In genomic region chr10:124827474-124827873, GRCh38 we compare ENCODE assay signal across 9 cellular contexts. TPM values are rescaled to one million over a fixed set of nuclear protein-coding genes. Genes with fewer than 3 reads are reported as not detected.
A peak's percentile ranks its signal among the peaks of the same experiment; 100 is the strongest.
DNase-seq lines count a peak whose midpoint lies in the region; ATAC-seq and TF ChIP-seq lines count a peak whose summit lies in the region.
"Had no signal": no experiment of that assay in that cellular context is flagged by ENCODE, and none has a peak within 500 bp of the region (broad histone marks: within the 10 kb centered on the region; RNA-seq: fewer than 3 reads in every experiment).

No MANE protein-coding gene starts in this region.

- TF ChIP-seq CTCF in natural killer cell (IDR thresholded peaks at IDR 0.05) = peak; percentile 78
- TF ChIP-seq CTCF in upper lobe of right lung (IDR thresholded peaks at IDR 0.05) = peak; percentile 53

- H3K27me3 Mint-ChIP-seq in natural killer cell (ENCODE audit: low read depth in 2 of 2) = no peaks in the 10 kb centered on the region
- H3K27me3 Mint-ChIP-seq in natural killer cell treated with Interleukin-12 subunit alpha and Interleukin-12 subunit beta and Interleukin-15 and Interleukin-18, amount 100 ng/mL, for 72 hours = no peaks in the 10 kb centered on the region

- H3K4me3 ChIP-seq in upper lobe of right lung = no peak overlapping the region

- no peaks in the 10 kb centered on the region for H3K9me3 ChIP-seq in upper lobe of right lung

- peaks cover 11% of the 10 kb centered on the region for H3K36me3 Mint-ChIP-seq in natural killer cell
- H3K36me3 Mint-ChIP-seq in natural killer cell treated with Interleukin-12 subunit alpha and Interleukin-12 subunit beta and Interleukin-15 and Interleukin-18, amount 100 ng/mL, for 72 hours = peaks cover 12% of the 10 kb centered on the region

- H3K4me1 Mint-ChIP-seq in natural killer cell = no peaks in the 10 kb centered on the region
- H3K4me1 Mint-ChIP-seq in natural killer cell treated with Interleukin-12 subunit alpha and Interleukin-12 subunit beta and Interleukin-15 and Interleukin-18, amount 100 ng/mL, for 72 hours (ENCODE audit: low read depth in 2 of 2) = no peaks in the 10 kb centered on the region

- peaks cover 69% of the 10 kb centered on the region for H3K36me3 ChIP-seq in upper lobe of right lung

- no peaks in the 10 kb centered on the region for H3K4me1 ChIP-seq in upper lobe of right lung

- in situ Hi-C loops in SK-MEL-5 (cut with HindIII; ENCODE audit: low pct_unique_long_range_greater_than_20kb, low sequenced_read_pairs) = no loop called here

- intact Hi-C loops in natural killer cell (cut with micrococcal nuclease) = loop anchor here (1.0 kb wide), 1 partner anchor 297 kb away; no protein-coding TSS in a partner anchor
- intact Hi-C loops in upper lobe of right lung (cut with DNase I) = no loop called here

- DNase-seq in natural killer cell (no peak), SK-MEL-5 (ENCODE audit: low read depth, low spot score) (peak; percentile 28), glomerular visceral epithelial cell (ENCODE audit: extremely low spot score) (peak; percentile 7), upper lobe of right lung (no peak), GM19240 (ENCODE audit: insufficient read length, low spot score) (no peak)
- DNase-seq in natural killer cell treated with Interleukin-12 subunit alpha and Interleukin-12 subunit beta and Interleukin-15 and Interleukin-18, amount 100 ng/mL, for 72 hours (ENCODE audit: low spot score) = no peak

- H3K27ac Mint-ChIP-seq in natural killer cell = no peak overlapping the region
- no peak overlapping the region for H3K27ac Mint-ChIP-seq in natural killer cell treated with Interleukin-12 subunit alpha and Interleukin-12 subunit beta and Interleukin-15 and Interleukin-18, amount 100 ng/mL, for 72 hours
- H3K27ac Mint-ChIP-seq: activated T-cell treated with anti-CD3 and anti-CD28 coated beads, Interleukin-2, amount 50 U/mL, for 72 hours had no signal

- ATAC-seq in natural killer cell (no peak), upper lobe of right lung (no peak), HG02798 (IDR thresholded peaks at IDR 0.05; ENCODE audit: poor library complexity, unreplicated experiment) (no peak), GM21423 (IDR thresholded peaks at IDR 0.05; ENCODE audit: unreplicated experiment) (no peak)
- no peak for ATAC-seq in natural killer cell treated with Interleukin-12 subunit alpha and Interleukin-12 subunit beta and Interleukin-15 and Interleukin-18, amount 100 ng/mL, for 72 hours
- ATAC-seq: activated T-cell treated with anti-CD3 and anti-CD28 coated beads, Interleukin-2, amount 50 U/mL, for 72 hours had no signal

- no peak overlapping the region for H3K27ac ChIP-seq in upper lobe of right lung

- no peaks in the 10 kb centered on the region for H3K27me3 ChIP-seq in upper lobe of right lung

- no peak overlapping the region for H3K4me3 Mint-ChIP-seq in natural killer cell
- H3K4me3 Mint-ChIP-seq in natural killer cell treated with Interleukin-12 subunit alpha and Interleukin-12 subunit beta and Interleukin-15 and Interleukin-18, amount 100 ng/mL, for 72 hours = no peak overlapping the region
- H3K4me3 Mint-ChIP-seq: activated T-cell treated with anti-CD3 and anti-CD28 coated beads, Interleukin-2, amount 50 U/mL, for 72 hours had no signal

- H3K9me3 Mint-ChIP-seq in natural killer cell = no peaks in the 10 kb centered on the region
- H3K9me3 Mint-ChIP-seq in natural killer cell treated with Interleukin-12 subunit alpha and Interleukin-12 subunit beta and Interleukin-15 and Interleukin-18, amount 100 ng/mL, for 72 hours = no peaks in the 10 kb centered on the region
- H3K9me3 Mint-ChIP-seq: activated T-cell treated with anti-CD3 and anti-CD28 coated beads, Interleukin-2, amount 50 U/mL, for 72 hours had no signal

RNA-seq across cellular contexts. Expression of gene ABRAXAS2, which starts 25.9 kb away (rescaled TPM):
- total RNA-seq in natural killer cell = 10 to 100 TPM in 2 of 3 donors, 1 to 10 TPM in 1; 7.5 to 10.9 (median 10.2) TPM
- 10 to 100 TPM; 16.9 to 19.3 TPM for total RNA-seq in natural killer cell treated with Interleukin-12 subunit alpha and Interleukin-12 subunit beta and Interleukin-15 and Interleukin-18, amount 100 ng/mL, for 72 hours
- total RNA-seq in SK-MEL-5 (2014; rRNA removed; shearing (Covaris generic)) = 10.5 and 13.2 TPM in 2 replicates
- 8.3 and 13.0 TPM in 2 replicates for polyA plus RNA-seq in SK-MEL-5 (2015; cell fraction: cytosol; rRNA removed)
- polyA plus RNA-seq in SK-MEL-5 (2015; cell fraction: nucleus; rRNA removed) = 10.3 TPM in 2 replicates
- total RNA-seq in upper lobe of right lung = 14.7 TPM

RNA-seq across cellular contexts. Expression of gene EEF1AKMT2, which starts 35.8 kb away (rescaled TPM):
- total RNA-seq in natural killer cell (10 to 100 TPM; 12.5 to 20.6 (median 20.1) TPM), upper lobe of right lung (15.7 TPM)
- 10 to 100 TPM; 18.4 to 24.4 TPM for total RNA-seq in natural killer cell treated with Interleukin-12 subunit alpha and Interleukin-12 subunit beta and Interleukin-15 and Interleukin-18, amount 100 ng/mL, for 72 hours
- total RNA-seq in SK-MEL-5 (2014; rRNA removed; shearing (Covaris generic)) = 15.5 and 20.0 TPM in 2 replicates
- 10.5 and 11.6 TPM in 2 replicates for polyA plus RNA-seq in SK-MEL-5 (2015; cell fraction: cytosol; rRNA removed)
- polyA plus RNA-seq in SK-MEL-5 (2015; cell fraction: nucleus; rRNA removed) = 13.4 and 13.6 TPM in 2 replicates

Comparison
In these comparisons a context has a peak if more than half of its experiments do, and no peak if none do; other contexts are left out.
1. DNase-seq: peak in SK-MEL-5 (single experiment) and glomerular visceral epithelial cell (single experiment); none in natural killer cell (single experiment), natural killer cell treated with Interleukin-12 subunit alpha and Interleukin-12 subunit beta and Interleukin-15 and Interleukin-18, amount 100 ng/mL, for 72 hours (single experiment), upper lobe of right lung (single experiment) and GM19240 (single experiment).